In the genomic region with DNA sequence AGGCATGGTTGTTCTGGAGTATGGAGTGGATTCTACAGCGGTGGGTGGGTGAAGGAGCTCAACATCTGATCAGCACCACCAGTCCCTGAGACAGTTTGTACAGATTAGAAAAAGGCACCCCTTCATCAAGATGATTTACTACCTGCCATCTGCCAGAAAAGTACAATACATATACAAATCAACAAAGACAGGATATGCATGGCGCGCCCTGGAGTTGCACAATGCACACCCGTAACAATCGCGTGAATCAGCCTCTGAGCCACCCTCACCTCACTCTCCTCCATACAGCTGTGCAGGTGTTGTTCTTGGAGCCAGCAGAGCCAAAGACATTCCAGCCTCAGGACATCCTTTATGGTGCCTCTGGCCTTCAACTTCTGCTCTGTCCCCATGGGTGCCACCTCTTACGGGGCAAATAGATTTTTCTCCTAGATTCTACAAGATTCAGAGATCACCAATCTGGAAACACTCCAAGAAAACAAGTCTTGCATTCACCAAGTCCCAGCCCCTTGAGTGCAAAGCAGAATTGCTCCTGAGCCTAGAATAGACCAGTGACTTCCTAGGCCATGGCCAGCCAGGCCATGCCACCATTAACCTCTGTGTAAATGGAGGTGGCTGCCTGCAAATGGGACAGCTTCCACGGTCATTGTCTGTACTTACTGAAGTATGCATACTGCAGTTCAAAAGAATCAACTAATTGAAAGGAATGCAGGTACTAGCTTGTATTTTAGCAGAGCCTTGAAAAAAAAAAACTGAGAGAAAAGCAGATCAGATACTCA, we compare ENCODE assay signal across 2 cellular contexts.
TF ChIP-seq lines count a peak whose summit lies in the region.

No MANE protein-coding gene starts in this region.

TF ChIP-seq in PFSK-1, 5 proteins besides CTCF, POLR2A, EP300 and RAD21 (continued from another document):
- TF ChIP-seq, protein P1, sequence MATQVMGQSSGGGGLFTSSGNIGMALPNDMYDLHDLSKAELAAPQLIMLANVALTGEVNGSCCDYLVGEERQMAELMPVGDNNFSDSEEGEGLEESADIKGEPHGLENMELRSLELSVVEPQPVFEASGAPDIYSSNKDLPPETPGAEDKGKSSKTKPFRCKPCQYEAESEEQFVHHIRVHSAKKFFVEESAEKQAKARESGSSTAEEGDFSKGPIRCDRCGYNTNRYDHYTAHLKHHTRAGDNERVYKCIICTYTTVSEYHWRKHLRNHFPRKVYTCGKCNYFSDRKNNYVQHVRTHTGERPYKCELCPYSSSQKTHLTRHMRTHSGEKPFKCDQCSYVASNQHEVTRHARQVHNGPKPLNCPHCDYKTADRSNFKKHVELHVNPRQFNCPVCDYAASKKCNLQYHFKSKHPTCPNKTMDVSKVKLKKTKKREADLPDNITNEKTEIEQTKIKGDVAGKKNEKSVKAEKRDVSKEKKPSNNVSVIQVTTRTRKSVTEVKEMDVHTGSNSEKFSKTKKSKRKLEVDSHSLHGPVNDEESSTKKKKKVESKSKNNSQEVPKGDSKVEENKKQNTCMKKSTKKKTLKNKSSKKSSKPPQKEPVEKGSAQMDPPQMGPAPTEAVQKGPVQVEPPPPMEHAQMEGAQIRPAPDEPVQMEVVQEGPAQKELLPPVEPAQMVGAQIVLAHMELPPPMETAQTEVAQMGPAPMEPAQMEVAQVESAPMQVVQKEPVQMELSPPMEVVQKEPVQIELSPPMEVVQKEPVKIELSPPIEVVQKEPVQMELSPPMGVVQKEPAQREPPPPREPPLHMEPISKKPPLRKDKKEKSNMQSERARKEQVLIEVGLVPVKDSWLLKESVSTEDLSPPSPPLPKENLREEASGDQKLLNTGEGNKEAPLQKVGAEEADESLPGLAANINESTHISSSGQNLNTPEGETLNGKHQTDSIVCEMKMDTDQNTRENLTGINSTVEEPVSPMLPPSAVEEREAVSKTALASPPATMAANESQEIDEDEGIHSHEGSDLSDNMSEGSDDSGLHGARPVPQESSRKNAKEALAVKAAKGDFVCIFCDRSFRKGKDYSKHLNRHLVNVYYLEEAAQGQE (IDR thresholded peaks at IDR 0.05; ENCODE audit: insufficient read depth in 1 of 2, low read depth in 2 of 2, low read length in 2 of 2) = no peak

TF ChIP-seq in H1, 55 proteins besides CTCF, POLR2A, EP300 and RAD21 (continued from another document):
- TF ChIP-seq, protein P2, sequence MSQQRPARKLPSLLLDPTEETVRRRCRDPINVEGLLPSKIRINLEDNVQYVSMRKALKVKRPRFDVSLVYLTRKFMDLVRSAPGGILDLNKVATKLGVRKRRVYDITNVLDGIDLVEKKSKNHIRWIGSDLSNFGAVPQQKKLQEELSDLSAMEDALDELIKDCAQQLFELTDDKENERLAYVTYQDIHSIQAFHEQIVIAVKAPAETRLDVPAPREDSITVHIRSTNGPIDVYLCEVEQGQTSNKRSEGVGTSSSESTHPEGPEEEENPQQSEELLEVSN (IDR thresholded peaks at IDR 0.05) = no peak
- TF ChIP-seq GTF2F1 (IDR thresholded peaks at IDR 0.05; ENCODE audit: borderline replicate concordance, low read depth, low read length) (no peak), SIX5 (IDR thresholded peaks at IDR 0.05; ENCODE audit: low read depth, low read length) (no peak)
- TF ChIP-seq, protein P3, sequence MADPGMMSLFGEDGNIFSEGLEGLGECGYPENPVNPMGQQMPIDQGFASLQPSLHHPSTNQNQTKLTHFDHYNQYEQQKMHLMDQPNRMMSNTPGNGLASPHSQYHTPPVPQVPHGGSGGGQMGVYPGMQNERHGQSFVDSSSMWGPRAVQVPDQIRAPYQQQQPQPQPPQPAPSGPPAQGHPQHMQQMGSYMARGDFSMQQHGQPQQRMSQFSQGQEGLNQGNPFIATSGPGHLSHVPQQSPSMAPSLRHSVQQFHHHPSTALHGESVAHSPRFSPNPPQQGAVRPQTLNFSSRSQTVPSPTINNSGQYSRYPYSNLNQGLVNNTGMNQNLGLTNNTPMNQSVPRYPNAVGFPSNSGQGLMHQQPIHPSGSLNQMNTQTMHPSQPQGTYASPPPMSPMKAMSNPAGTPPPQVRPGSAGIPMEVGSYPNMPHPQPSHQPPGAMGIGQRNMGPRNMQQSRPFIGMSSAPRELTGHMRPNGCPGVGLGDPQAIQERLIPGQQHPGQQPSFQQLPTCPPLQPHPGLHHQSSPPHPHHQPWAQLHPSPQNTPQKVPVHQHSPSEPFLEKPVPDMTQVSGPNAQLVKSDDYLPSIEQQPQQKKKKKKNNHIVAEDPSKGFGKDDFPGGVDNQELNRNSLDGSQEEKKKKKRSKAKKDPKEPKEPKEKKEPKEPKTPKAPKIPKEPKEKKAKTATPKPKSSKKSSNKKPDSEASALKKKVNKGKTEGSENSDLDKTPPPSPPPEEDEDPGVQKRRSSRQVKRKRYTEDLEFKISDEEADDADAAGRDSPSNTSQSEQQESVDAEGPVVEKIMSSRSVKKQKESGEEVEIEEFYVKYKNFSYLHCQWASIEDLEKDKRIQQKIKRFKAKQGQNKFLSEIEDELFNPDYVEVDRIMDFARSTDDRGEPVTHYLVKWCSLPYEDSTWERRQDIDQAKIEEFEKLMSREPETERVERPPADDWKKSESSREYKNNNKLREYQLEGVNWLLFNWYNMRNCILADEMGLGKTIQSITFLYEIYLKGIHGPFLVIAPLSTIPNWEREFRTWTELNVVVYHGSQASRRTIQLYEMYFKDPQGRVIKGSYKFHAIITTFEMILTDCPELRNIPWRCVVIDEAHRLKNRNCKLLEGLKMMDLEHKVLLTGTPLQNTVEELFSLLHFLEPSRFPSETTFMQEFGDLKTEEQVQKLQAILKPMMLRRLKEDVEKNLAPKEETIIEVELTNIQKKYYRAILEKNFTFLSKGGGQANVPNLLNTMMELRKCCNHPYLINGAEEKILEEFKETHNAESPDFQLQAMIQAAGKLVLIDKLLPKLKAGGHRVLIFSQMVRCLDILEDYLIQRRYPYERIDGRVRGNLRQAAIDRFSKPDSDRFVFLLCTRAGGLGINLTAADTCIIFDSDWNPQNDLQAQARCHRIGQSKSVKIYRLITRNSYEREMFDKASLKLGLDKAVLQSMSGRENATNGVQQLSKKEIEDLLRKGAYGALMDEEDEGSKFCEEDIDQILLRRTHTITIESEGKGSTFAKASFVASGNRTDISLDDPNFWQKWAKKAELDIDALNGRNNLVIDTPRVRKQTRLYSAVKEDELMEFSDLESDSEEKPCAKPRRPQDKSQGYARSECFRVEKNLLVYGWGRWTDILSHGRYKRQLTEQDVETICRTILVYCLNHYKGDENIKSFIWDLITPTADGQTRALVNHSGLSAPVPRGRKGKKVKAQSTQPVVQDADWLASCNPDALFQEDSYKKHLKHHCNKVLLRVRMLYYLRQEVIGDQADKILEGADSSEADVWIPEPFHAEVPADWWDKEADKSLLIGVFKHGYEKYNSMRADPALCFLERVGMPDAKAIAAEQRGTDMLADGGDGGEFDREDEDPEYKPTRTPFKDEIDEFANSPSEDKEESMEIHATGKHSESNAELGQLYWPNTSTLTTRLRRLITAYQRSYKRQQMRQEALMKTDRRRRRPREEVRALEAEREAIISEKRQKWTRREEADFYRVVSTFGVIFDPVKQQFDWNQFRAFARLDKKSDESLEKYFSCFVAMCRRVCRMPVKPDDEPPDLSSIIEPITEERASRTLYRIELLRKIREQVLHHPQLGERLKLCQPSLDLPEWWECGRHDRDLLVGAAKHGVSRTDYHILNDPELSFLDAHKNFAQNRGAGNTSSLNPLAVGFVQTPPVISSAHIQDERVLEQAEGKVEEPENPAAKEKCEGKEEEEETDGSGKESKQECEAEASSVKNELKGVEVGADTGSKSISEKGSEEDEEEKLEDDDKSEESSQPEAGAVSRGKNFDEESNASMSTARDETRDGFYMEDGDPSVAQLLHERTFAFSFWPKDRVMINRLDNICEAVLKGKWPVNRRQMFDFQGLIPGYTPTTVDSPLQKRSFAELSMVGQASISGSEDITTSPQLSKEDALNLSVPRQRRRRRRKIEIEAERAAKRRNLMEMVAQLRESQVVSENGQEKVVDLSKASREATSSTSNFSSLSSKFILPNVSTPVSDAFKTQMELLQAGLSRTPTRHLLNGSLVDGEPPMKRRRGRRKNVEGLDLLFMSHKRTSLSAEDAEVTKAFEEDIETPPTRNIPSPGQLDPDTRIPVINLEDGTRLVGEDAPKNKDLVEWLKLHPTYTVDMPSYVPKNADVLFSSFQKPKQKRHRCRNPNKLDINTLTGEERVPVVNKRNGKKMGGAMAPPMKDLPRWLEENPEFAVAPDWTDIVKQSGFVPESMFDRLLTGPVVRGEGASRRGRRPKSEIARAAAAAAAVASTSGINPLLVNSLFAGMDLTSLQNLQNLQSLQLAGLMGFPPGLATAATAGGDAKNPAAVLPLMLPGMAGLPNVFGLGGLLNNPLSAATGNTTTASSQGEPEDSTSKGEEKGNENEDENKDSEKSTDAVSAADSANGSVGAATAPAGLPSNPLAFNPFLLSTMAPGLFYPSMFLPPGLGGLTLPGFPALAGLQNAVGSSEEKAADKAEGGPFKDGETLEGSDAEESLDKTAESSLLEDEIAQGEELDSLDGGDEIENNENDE (IDR thresholded peaks at IDR 0.05; ENCODE audit: insufficient replicate concordance, low read length) = no peak
